ENCODE assay signal across 8 cellular contexts in genomic region chr2:44358498-44358897, GRCh38. TPM values are rescaled to one million over a fixed set of nuclear protein-coding genes. Genes with fewer than 3 reads are reported as not detected.
A peak's percentile ranks its signal among the peaks of the same experiment; 100 is the strongest.
DNase-seq lines count a peak whose midpoint lies in the region; ATAC-seq lines count a peak whose summit lies in the region.

No MANE protein-coding gene starts in this region.

- DNase-seq in activated T-cell treated with anti-CD3 and anti-CD28 coated beads for 1 hour (ENCODE audit: low read depth): peak; percentile 12
- no peak for DNase-seq in activated T-cell treated with anti-CD3 and anti-CD28 coated beads, Interleukin-2, amount 50 U/mL, for 1 hour
- peak; percentile 57 for DNase-seq in NCI-H1105 (lab: John Stamatoyannopoulos, UW)
- peak; percentile 23 for DNase-seq in activated T-cell treated with anti-CD3 and anti-CD28 coated beads for 4 hours
- peak; percentile 42 to 85 for DNase-seq in lung microvascular endothelial cell (ENCODE audit: low read depth in 2 of 2)
- no peak for DNase-seq in putamen (ENCODE audit: low spot score)

- ATAC-seq in GM21390 (IDR thresholded peaks at IDR 0.05; ENCODE audit: unreplicated experiment) (no peak), HG02852 (IDR thresholded peaks at IDR 0.05; ENCODE audit: unreplicated experiment) (no peak)

RNA-seq across cellular contexts. Expression of gene PREPL, which starts 2.8 kb away (rescaled TPM):
- total RNA-seq in lung microvascular endothelial cell: 7.6 and 16.1 TPM in 2 replicates

RNA-seq across cellular contexts. Expression of gene CAMKMT, which starts 3.2 kb away (rescaled TPM):
- total RNA-seq in lung microvascular endothelial cell: 2.4 and 2.6 TPM in 2 replicates

Comparison
In these comparisons a context has a peak if more than half of its experiments do, and no peak if none do; other contexts are left out.
1. DNase-seq: peak in activated T-cell treated with anti-CD3 and anti-CD28 coated beads for 1 hour (single experiment), NCI-H1105 (single experiment), activated T-cell treated with anti-CD3 and anti-CD28 coated beads for 4 hours (single experiment) and lung microvascular endothelial cell (2 of 2); none in activated T-cell treated with anti-CD3 and anti-CD28 coated beads, Interleukin-2, amount 50 U/mL, for 1 hour (single experiment) and putamen (single experiment).